In genomic region chr14:73785336-73785833, GRCh38 we compare ENCODE assay signal across 8 cellular contexts.
DNase-seq lines count a peak whose midpoint lies in the region; ATAC-seq and TF ChIP-seq lines count a peak whose summit lies in the region.

No MANE protein-coding gene starts in this region.

- no peak overlapping the region for H2AFZ ChIP-seq in neural cell (ENCODE audit: low read depth, low read length)

- peak overlapping the region; percentile 92 for H3K4me3 ChIP-seq in BLaER1
- peak overlapping the region; percentile 66 to 89 (median 81) for H3K4me3 ChIP-seq in esophagus muscularis mucosa
- H3K4me3 ChIP-seq in neural cell (ENCODE audit: low read length), result peak overlapping the region; percentile 65

- H3K9me3 ChIP-seq in BLaER1, result no peaks in the 10 kb centered on the region
- H3K9me3 ChIP-seq in esophagus muscularis mucosa, result no peaks in the 10 kb centered on the region
- H3K9me3 ChIP-seq in neural cell (ENCODE audit: low read length), result no peaks in the 10 kb centered on the region

- TF ChIP-seq CTCF in esophagus muscularis mucosa (IDR thresholded peaks at IDR 0.05) (no peak), neural cell (IDR thresholded peaks at IDR 0.05; ENCODE audit: poor library complexity, severe bottlenecking) (no peak)

- H3K27me3 ChIP-seq in BLaER1, result no peaks in the 10 kb centered on the region
- H3K27me3 ChIP-seq in esophagus muscularis mucosa, result no peaks in the 10 kb centered on the region
- peaks cover 28% of the 10 kb centered on the region for H3K27me3 ChIP-seq in neural cell (ENCODE audit: insufficient read depth, low read depth, low read length)

- 2% methylated on average over 8 of the region's 8 CpGs for WGBS in esophagus muscularis mucosa

- no peak for TF ChIP-seq EP300 in esophagus muscularis mucosa (IDR thresholded peaks at IDR 0.05)
- no peak for TF ChIP-seq EP300 in neural cell (conservative IDR thresholded peaks at IDR 0.05; ENCODE audit: poor library complexity, severe bottlenecking)

- H3K4me1 ChIP-seq in BLaER1, result peaks cover 78% of the 10 kb centered on the region
- peaks cover 72 to 89% (median 81%) of the 10 kb centered on the region in 4 donors for H3K4me1 ChIP-seq in esophagus muscularis mucosa

- peaks cover 3% of the 10 kb centered on the region for H3F3A ChIP-seq in neural cell (ENCODE audit: insufficient read depth, low read length, poor library complexity, severe bottlenecking)

- DNase-seq in H4 (ENCODE audit: low spot score) (peak; percentile 90), SK-N-DZ (ENCODE audit: low spot score) (peak; percentile 39), esophagus muscularis mucosa (ENCODE audit: extremely low spot score) (no peak), midbrain (lab: John Stamatoyannopoulos, UW) (no peak), germinal center (ENCODE audit: low spot score) (no peak)

- peaks cover 15% of the 10 kb centered on the region for H3K36me3 ChIP-seq in BLaER1
- H3K36me3 ChIP-seq in esophagus muscularis mucosa, result peaks cover 0 to 2% (median 0%) of the 10 kb centered on the region in 4 donors
- H3K36me3 ChIP-seq in neural cell (ENCODE audit: insufficient read depth, low read length), result no peaks in the 10 kb centered on the region

- TF ChIP-seq POLR2A in esophagus muscularis mucosa (IDR thresholded peaks at IDR 0.05; ENCODE audit: low read depth), result no peak

- H3K79me2 ChIP-seq in neural cell (replicated peaks; ENCODE audit: insufficient read depth, low read length), result no peaks in the 10 kb centered on the region

- H4K20me1 ChIP-seq in BLaER1 (peaks cover 45% of the 10 kb centered on the region), neural cell (ENCODE audit: insufficient read depth) (no peaks in the 10 kb centered on the region)

- H3K4me2 ChIP-seq in BLaER1 (peak overlapping the region; percentile 92), neural cell (ENCODE audit: low read length) (peak overlapping the region; percentile 36)

- H3K9ac ChIP-seq in BLaER1 (peak overlapping the region; percentile 97), neural cell (ENCODE audit: low read length) (no peak overlapping the region)

- intact Hi-C loops in esophagus muscularis mucosa (cut with DNase I), result no loop called here

- H3K27ac ChIP-seq in BLaER1 (peak overlapping the region; percentile 99), esophagus muscularis mucosa (replicated peaks in 1 of 4) (peak overlapping the region; percentile 97 to 99 (median 99)), neural cell (ENCODE audit: low read length) (no peak overlapping the region)

- no peak for ATAC-seq in HG03159 (IDR thresholded peaks at IDR 0.05; ENCODE audit: unreplicated experiment)

- TF ChIP-seq RAD21 in neural cell (conservative IDR thresholded peaks at IDR 0.05), result no peak

- no peaks in the 10 kb centered on the region for H3K9me2 ChIP-seq in neural cell (ENCODE audit: insufficient read depth, low read length)

TF ChIP-seq in neural cell, 6 proteins besides CTCF, POLR2A, EP300 and RAD21:
- no peak for TF ChIP-seq POLR2AphosphoS5 (IDR thresholded peaks at IDR 0.05)
- TF ChIP-seq TAF1 (IDR thresholded peaks at IDR 0.05; ENCODE audit: low read depth), result no peak
- TF ChIP-seq MXI1 (conservative IDR thresholded peaks at IDR 0.05; ENCODE audit: poor library complexity, severe bottlenecking), result no peak
- no peak for TF ChIP-seq REST (IDR thresholded peaks at IDR 0.05; ENCODE audit: borderline replicate concordance)
- no peak for TF ChIP-seq SMC3 (conservative IDR thresholded peaks at IDR 0.05; ENCODE audit: poor library complexity)
- TF ChIP-seq EZH2 (IDR thresholded peaks at IDR 0.05; ENCODE audit: borderline replicate concordance, insufficient read depth, low read length, poor library complexity, severe bottlenecking), result no peak

Comparison
In these comparisons a context has a peak if more than half of its experiments do, and no peak if none do; other contexts are left out.
1. DNase-seq: peak in H4 (single experiment) and SK-N-DZ (single experiment); none in esophagus muscularis mucosa (single experiment), midbrain (single experiment) and germinal center (single experiment).
2. Peak in every context shown above with its lines, with median percentiles within 50 percentile points of each other: H3K4me3 ChIP-seq.